ENCODE assay signal across 8 cellular contexts in the genomic region with DNA sequence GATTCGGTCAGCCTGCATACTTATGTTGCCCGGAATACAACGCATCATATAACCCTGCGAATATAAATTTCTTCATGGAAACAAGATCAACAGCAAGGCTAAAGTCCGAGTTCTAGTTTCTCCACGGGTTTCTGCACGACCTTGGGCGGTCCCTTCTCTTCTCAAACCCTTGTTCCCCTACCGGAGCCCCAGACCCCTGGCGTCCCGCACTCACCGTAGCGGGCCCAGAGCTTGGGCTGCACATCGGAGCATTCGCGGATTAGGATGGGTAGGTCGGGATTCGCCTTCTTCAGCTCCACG. TPM values are rescaled to one million over a fixed set of nuclear protein-coding genes. Genes with fewer than 3 reads are reported as not detected.
DNase-seq lines count a peak whose midpoint lies in the region; ATAC-seq and FAIRE-seq lines count a peak whose summit lies in the region.

No MANE protein-coding gene starts in this region.

- H3K27ac ChIP-seq in temporal lobe (ENCODE audit: low read depth, low read length) = peak overlapping the region; percentile 53

- FAIRE-seq in HTR-8/SVneo (lab: Jason Lieb, UNC) = no peak

- peaks cover 27% of the 10 kb centered on the region for H3K4me1 Mint-ChIP-seq in activated CD4-positive, alpha-beta T cell treated with anti-CD3 and anti-CD28 coated beads for 36 hours
- peaks cover 10% of the 10 kb centered on the region for H3K4me1 Mint-ChIP-seq in activated T-helper 17 cell treated with anti-CD3 and anti-CD28 coated beads, Interleukin-2, amount 50 U/mL, for 72 hours

- H3K36me3 Mint-ChIP-seq in activated CD4-positive, alpha-beta T cell treated with anti-CD3 and anti-CD28 coated beads for 36 hours (ENCODE audit: low read depth) = peaks cover 52% of the 10 kb centered on the region
- H3K36me3 Mint-ChIP-seq in activated T-helper 17 cell treated with anti-CD3 and anti-CD28 coated beads, Interleukin-2, amount 50 U/mL, for 72 hours (ENCODE audit: low read depth) = peaks cover 97% of the 10 kb centered on the region

- no peaks in the 10 kb centered on the region for H3K9me3 ChIP-seq in iPS-18c (ENCODE audit: control insufficient read depth, insufficient read depth, low read length)

- no peaks in the 10 kb centered on the region for H3K27me3 Mint-ChIP-seq in activated CD4-positive, alpha-beta T cell treated with anti-CD3 and anti-CD28 coated beads for 36 hours
- no peaks in the 10 kb centered on the region for H3K27me3 Mint-ChIP-seq in activated T-helper 17 cell treated with anti-CD3 and anti-CD28 coated beads, Interleukin-2, amount 50 U/mL, for 72 hours

- peak overlapping the region; percentile 97 for H3K4me3 Mint-ChIP-seq in activated CD4-positive, alpha-beta T cell treated with anti-CD3 and anti-CD28 coated beads for 36 hours
- peak overlapping the region; percentile 88 for H3K4me3 Mint-ChIP-seq in activated T-helper 17 cell treated with anti-CD3 and anti-CD28 coated beads, Interleukin-2, amount 50 U/mL, for 72 hours

- peak overlapping the region; percentile 80 for H3K4me3 ChIP-seq in iPS-18c (ENCODE audit: insufficient read depth, low read depth, low read length)

- CTCF ChIA-PET in activated CD4-positive, alpha-beta T cell treated with anti-CD3 and anti-CD28 coated beads for 36 hours (lab: Charles Lee) = interaction anchor here (0.6 to 2.3 kb wide), 13 partner anchors 7 to 403 kb away, joined by 3 to 13 read pairs (median 5); a partner anchor contains a TSS

- DNase-seq in activated CD4-positive, alpha-beta T cell treated with anti-CD3 and anti-CD28 coated beads for 36 hours = no peak
- no peak for DNase-seq in activated CD4-positive, alpha-beta T cell treated with anti-CD3 and anti-CD28 coated beads, Interleukin-2, amount 50 U/mL, for 4 hours
- no peak for DNase-seq in HTR-8/SVneo (ENCODE audit: insufficient read length, low spot score)

- ATAC-seq in activated CD4-positive, alpha-beta T cell treated with anti-CD3 and anti-CD28 coated beads for 36 hours = peak; percentile 14
- ATAC-seq in activated T-helper 17 cell treated with anti-CD3 and anti-CD28 coated beads, Interleukin-2, amount 50 U/mL, for 72 hours (replicated peaks) = no peak
- ATAC-seq in HG02973 (IDR thresholded peaks at IDR 0.05; ENCODE audit: unreplicated experiment) (no peak), HG03565 (IDR thresholded peaks at IDR 0.05; ENCODE audit: unreplicated experiment) (no peak)

- peak overlapping the region; percentile 98 for H3K27ac Mint-ChIP-seq in activated CD4-positive, alpha-beta T cell treated with anti-CD3 and anti-CD28 coated beads for 36 hours
- H3K27ac Mint-ChIP-seq in activated T-helper 17 cell treated with anti-CD3 and anti-CD28 coated beads, Interleukin-2, amount 50 U/mL, for 72 hours = peak overlapping the region; percentile 92

- POLR2A ChIA-PET in activated CD4-positive, alpha-beta T cell treated with anti-CD3 and anti-CD28 coated beads for 36 hours (lab: Charles Lee) = interaction anchor here (0.6 to 2.0 kb wide), 12 partner anchors 8 to 245 kb away, joined by 3 to 17 read pairs (median 8); a partner anchor contains a TSS

- no peaks in the 10 kb centered on the region for H3K9me3 Mint-ChIP-seq in activated CD4-positive, alpha-beta T cell treated with anti-CD3 and anti-CD28 coated beads for 36 hours (ENCODE audit: low read depth)
- H3K9me3 Mint-ChIP-seq in activated T-helper 17 cell treated with anti-CD3 and anti-CD28 coated beads, Interleukin-2, amount 50 U/mL, for 72 hours = no peaks in the 10 kb centered on the region

- intact Hi-C loops in activated CD4-positive, alpha-beta T cell treated with anti-CD3 and anti-CD28 coated beads for 36 hours (cut with DNase I, micrococcal nuclease) = loop anchor here (1.0 to 5.0 kb wide), 10 partner anchors 8 to 246 kb away; a partner anchor contains a TSS

RNA-seq across cellular contexts. Expression of a gene that starts 0.4 kb away (rescaled TPM):
- 10 to 100 TPM; 48.5 to 62.0 TPM for total RNA-seq in activated CD4-positive, alpha-beta T cell treated with anti-CD3 and anti-CD28 coated beads for 36 hours
- 10 to 100 TPM; 48.1 to 63.9 TPM for total RNA-seq in activated T-helper 17 cell treated with anti-CD3 and anti-CD28 coated beads, Interleukin-2, amount 50 U/mL, for 72 hours
- total RNA-seq in temporal lobe = 17.9 TPM

RNA-seq across cellular contexts. Expression of a gene that starts 0.6 kb away (rescaled TPM):
- total RNA-seq in activated CD4-positive, alpha-beta T cell treated with anti-CD3 and anti-CD28 coated beads for 36 hours = 100 to 1,000 TPM in 1 of 2 experiments, 10 to 100 TPM in 1; 97.1 to 187 TPM
- 10 to 100 TPM; 76.9 to 85.8 TPM for total RNA-seq in activated T-helper 17 cell treated with anti-CD3 and anti-CD28 coated beads, Interleukin-2, amount 50 U/mL, for 72 hours
- total RNA-seq in temporal lobe = 65.4 TPM

RNA-seq across cellular contexts. Expression of a gene that starts 7.7 kb away (rescaled TPM):
- total RNA-seq in activated CD4-positive, alpha-beta T cell treated with anti-CD3 and anti-CD28 coated beads for 36 hours = 10 to 100 TPM; 36.5 to 36.6 TPM
- 10 to 100 TPM; 22.9 to 30.6 TPM for total RNA-seq in activated T-helper 17 cell treated with anti-CD3 and anti-CD28 coated beads, Interleukin-2, amount 50 U/mL, for 72 hours
- 9.3 TPM for total RNA-seq in temporal lobe

RNA-seq across cellular contexts. Expression of a gene that starts 14.0 kb away (rescaled TPM):
- under 1 TPM; 0.26 to 0.43 TPM for total RNA-seq in activated CD4-positive, alpha-beta T cell treated with anti-CD3 and anti-CD28 coated beads for 36 hours
- total RNA-seq in activated T-helper 17 cell treated with anti-CD3 and anti-CD28 coated beads, Interleukin-2, amount 50 U/mL, for 72 hours = under 1 TPM; 0.32 to 0.39 TPM
- 4.4 TPM for total RNA-seq in temporal lobe

RNA-seq across cellular contexts. Expression of a gene that starts 17.7 kb away (rescaled TPM):
- total RNA-seq in activated CD4-positive, alpha-beta T cell treated with anti-CD3 and anti-CD28 coated beads for 36 hours = 10 to 100 TPM; 25.9 to 31.7 TPM
- total RNA-seq in activated T-helper 17 cell treated with anti-CD3 and anti-CD28 coated beads, Interleukin-2, amount 50 U/mL, for 72 hours = 10 to 100 TPM; 38.8 TPM
- 11.8 TPM for total RNA-seq in temporal lobe
